In the genomic region with DNA sequence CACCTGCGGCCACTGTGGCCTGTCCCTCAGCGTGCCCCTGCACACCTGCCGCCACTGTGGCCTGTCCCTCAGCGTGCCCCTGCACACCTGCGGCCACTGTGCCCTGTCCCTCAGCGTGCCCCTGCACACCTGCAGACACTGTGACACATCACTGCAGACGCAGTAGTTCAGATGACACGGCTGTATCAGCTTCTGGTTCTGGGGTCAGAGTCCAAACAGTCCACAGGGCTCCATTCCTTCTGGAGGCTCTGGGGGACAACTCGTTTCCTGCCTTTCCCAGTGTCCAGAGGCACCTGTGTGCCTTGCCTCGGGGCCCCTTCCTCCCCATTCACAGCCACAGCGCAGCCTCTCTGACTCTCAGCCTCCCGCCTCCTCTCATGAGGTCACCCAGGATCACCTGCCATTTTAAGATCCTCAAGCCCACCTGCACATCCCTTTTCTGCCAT, we compare ENCODE assay signal across 15 cellular contexts. TPM values are rescaled to one million over a fixed set of nuclear protein-coding genes. Genes with fewer than 3 reads are reported as not detected.
DNase-seq lines count a peak whose midpoint lies in the region; ATAC-seq, FAIRE-seq and TF ChIP-seq lines count a peak whose summit lies in the region.
"Had no signal": no experiment of that assay in that cellular context is flagged by ENCODE, and none has a peak within 500 bp of the region (broad histone marks: within the 10 kb centered on the region; RNA-seq: fewer than 3 reads in every experiment).

No MANE protein-coding gene starts in this region.

- SMC1A ChIA-PET in GM12878 (lab: Charles Lee; ENCODE audit: uncharacterized antibody, unreplicated experiment), result interaction anchor here (1.7 kb wide), 1 partner anchor 16 kb away, joined by 4 read pairs; no protein-coding TSS in a partner anchor

- H3K36me3 Mint-ChIP-seq in activated naive CD4-positive, alpha-beta T cell treated with anti-CD3 and anti-CD28 coated beads, Interleukin-2, amount 50 U/mL, for 24 hours, result peaks cover 12% of the 10 kb centered on the region

- no peak overlapping the region for H2BK120ac ChIP-seq in mesendoderm (ENCODE audit: low read depth, low read length)

- H4K20me1 ChIP-seq in GM12878 (ENCODE audit: control insufficient read depth, insufficient read depth), result peaks cover 27% of the 10 kb centered on the region

- H3K27ac Mint-ChIP-seq in activated naive CD4-positive, alpha-beta T cell treated with anti-CD3 and anti-CD28 coated beads, Interleukin-2, amount 50 U/mL, for 24 hours, result peak overlapping the region; percentile 51

- ATAC-seq in GM12878 (no peak), upper lobe of right lung (no peak)
- ATAC-seq: heart left ventricle had no signal

- peaks cover 16% of the 10 kb centered on the region for H3K79me1 ChIP-seq in mesendoderm (ENCODE audit: low read length)

- H3K4me1 ChIP-seq in GM12878 (ENCODE audit: control insufficient read depth, insufficient read depth, low read length), result peaks cover 13% of the 10 kb centered on the region
- peaks cover 5% of the 10 kb centered on the region for H3K4me1 ChIP-seq in mesendoderm (ENCODE audit: control insufficient read depth, low read depth, low read length)
- H3K4me1 ChIP-seq in upper lobe of right lung, result peaks cover 62% of the 10 kb centered on the region

- no peak overlapping the region for H4K8ac ChIP-seq in mesendoderm (ENCODE audit: low read depth, low read length)

- H3K4me1 Mint-ChIP-seq in activated naive CD4-positive, alpha-beta T cell treated with anti-CD3 and anti-CD28 coated beads, Interleukin-2, amount 50 U/mL, for 24 hours, result peaks cover 53% of the 10 kb centered on the region

- H3K9ac ChIP-seq in GM12878 (ENCODE audit: control insufficient read depth, insufficient read depth, low read length) (no peak overlapping the region), mesendoderm (ENCODE audit: low read length) (no peak overlapping the region)

- no peaks in the 10 kb centered on the region for H3K9me3 Mint-ChIP-seq in activated naive CD4-positive, alpha-beta T cell treated with anti-CD3 and anti-CD28 coated beads, Interleukin-2, amount 50 U/mL, for 24 hours

- no peak for TF ChIP-seq EP300 in GM12878 (IDR thresholded peaks at IDR 0.05; ENCODE audit: borderline replicate concordance in 1 of 2, control insufficient read depth in 1 of 2, low read depth in 2 of 2, low read length in 2 of 2)

- no peak for FAIRE-seq in GM12878 (lab: Jason Lieb, UNC)

- TF ChIP-seq CTCF in GM12878 (IDR thresholded peaks at IDR 0.05 in 2 of 3, conservative IDR thresholded peaks at IDR 0.05 in 1 of 3; ENCODE audit: control insufficient read depth in 2 of 3, extremely low read depth in 1 of 3, insufficient read depth in 1 of 3, low read depth in 3 of 3, low read length in 3 of 3) (no peak), upper lobe of right lung (IDR thresholded peaks at IDR 0.05) (no peak)

- no peak overlapping the region for H2AFZ ChIP-seq in GM12878 (ENCODE audit: control insufficient read depth, low read depth, low read length)

- RAD21 ChIA-PET in GM12878 (lab: Charles Lee; ENCODE audit: unreplicated experiment), result interaction anchor here (1.3 kb wide), 1 partner anchor 20 kb away, joined by 4 read pairs; no protein-coding TSS in a partner anchor

- TF ChIP-seq RAD21 in GM12878 (IDR thresholded peaks at IDR 0.05; ENCODE audit: insufficient read depth, low read depth, low read length), result no peak

- peak overlapping the region; percentile 62 for H3K56ac ChIP-seq in mesendoderm (ENCODE audit: low read length)

- 93% methylated on average over 12 of the region's 12 CpGs for WGBS in GM12878 (ENCODE audit: insufficient coverage, insufficient replicate concordance, low lambda C conversion rate, missing lambda C conversion rate)
- no CpG with 5 or more reads among the region's 12 CpGs for WGBS in mesendoderm (ENCODE audit: extremely low coverage, insufficient coverage, low lambda C conversion rate)

- H3K27me3 Mint-ChIP-seq in activated naive CD4-positive, alpha-beta T cell treated with anti-CD3 and anti-CD28 coated beads, Interleukin-2, amount 50 U/mL, for 24 hours, result no peaks in the 10 kb centered on the region

- H2BK5ac ChIP-seq in mesendoderm (ENCODE audit: low read length), result no peak overlapping the region

- in situ Hi-C loops in GM12878 (cut with MboI), result no loop called here

- peak overlapping the region; percentile 68 for H3K4me3 Mint-ChIP-seq in activated naive CD4-positive, alpha-beta T cell treated with anti-CD3 and anti-CD28 coated beads, Interleukin-2, amount 50 U/mL, for 24 hours

- H3K9me3 ChIP-seq in GM12878 (replicated peaks; ENCODE audit: control insufficient read depth, insufficient read depth, low read length) (no peaks in the 10 kb centered on the region), upper lobe of right lung (no peaks in the 10 kb centered on the region)
- H3K9me3 ChIP-seq: heart left ventricle, spleen had no signal

- no TSS peak for BruUV-seq in GM12878 (replicated peaks; lab: Mats Ljungman, UMichigan)

- no peak overlapping the region for H3K18ac ChIP-seq in mesendoderm (ENCODE audit: low read length)

- H3K36me3 ChIP-seq in GM12878 (ENCODE audit: control insufficient read depth in 2 of 2, insufficient read depth in 2 of 2, low read length in 1 of 2) (peaks cover 15 to 42% of the 10 kb centered on the region in 2 experiments; a peak in 3 of 4 replicates), mesendoderm (ENCODE audit: control insufficient read depth, insufficient read depth, low read length) (peaks cover 14% of the 10 kb centered on the region), upper lobe of right lung (peaks cover 40% of the 10 kb centered on the region)

- H3K4me3 ChIP-seq in GM12878 (no peak overlapping the region), mesendoderm (ENCODE audit: low read length) (no peak overlapping the region), upper lobe of right lung (no peak overlapping the region)

- H3K23ac ChIP-seq in mesendoderm (ENCODE audit: low read length), result peak overlapping the region; percentile 37

- no peak overlapping the region for H2BK15ac ChIP-seq in mesendoderm (replicated peaks; ENCODE audit: low read depth)

- H3K27me3 ChIP-seq in GM12878 (replicated peaks in 1 of 2; ENCODE audit: control insufficient read depth in 2 of 2, insufficient read depth in 2 of 2, low read length in 1 of 2) (no peaks in the 10 kb centered on the region), mesendoderm (ENCODE audit: insufficient read depth, low read length, poor library complexity) (no peaks in the 10 kb centered on the region), upper lobe of right lung (no peaks in the 10 kb centered on the region)
- H3K27me3 ChIP-seq: heart left ventricle, spleen had no signal

- H3K79me2 ChIP-seq in GM12878 (ENCODE audit: control insufficient read depth, insufficient read depth, low read length), result peaks cover 60% of the 10 kb centered on the region
- peaks cover 66% of the 10 kb centered on the region for H3K79me2 ChIP-seq in mesendoderm (ENCODE audit: control insufficient read depth, insufficient read depth, low read length)

- H3K27ac ChIP-seq in GM12878 (ENCODE audit: control insufficient read depth, insufficient read depth) (no peak overlapping the region), mesendoderm (ENCODE audit: low read depth, low read length) (no peak overlapping the region), upper lobe of right lung (peak overlapping the region; percentile 68)

- H4K5ac ChIP-seq in mesendoderm (ENCODE audit: low read length), result no peak overlapping the region

- intact Hi-C loops in GM12878 (cut with micrococcal nuclease; ENCODE audit: unreplicated experiment) (no loop called here), upper lobe of right lung (cut with DNase I) (no loop called here)

- H3K4ac ChIP-seq in mesendoderm (ENCODE audit: low read depth, low read length), result no peak overlapping the region

- POLR2A ChIA-PET in GM12878 (lab: Charles Lee), result no interaction called here

- TF ChIP-seq POLR2A in GM12878 (IDR thresholded peaks at IDR 0.05; ENCODE audit: low read depth, low read length), result peak; percentile 53

- no peak for DNase-seq in activated naive CD4-positive, alpha-beta T cell treated with Interleukin-2 at 50 U/mL for 16 hours
- DNase-seq in GM12878 (ENCODE audit: low read depth, low spot score) (no peak), mesendoderm (no peak), upper lobe of right lung (no peak), iPS-NIHi7 (ENCODE audit: extremely low spot score) (no peak), COLO829 (ENCODE audit: low spot score) (no peak), foreskin melanocyte (no peak)
- DNase-seq: activated effector memory CD4-positive, alpha-beta T cell treated with anti-CD3 and anti-CD28 coated beads, Interleukin-2, amount 50 U/mL, for 16 hours; heart left ventricle; NCI-H1694 treated with DMSO at 0.1 percent for 48 hours; NCI-H526 treated with DMSO at 0.1 percent for 48 hours; spleen had no signal

- CTCF ChIA-PET in GM12878 (lab: Yijun Ruan, JAX), result interaction anchor here (1.0 kb wide), 1 partner anchor 30 kb away, joined by 3 read pairs; no protein-coding TSS in a partner anchor

- H2AK5ac ChIP-seq in mesendoderm (ENCODE audit: low read length), result no peak overlapping the region

- no peak overlapping the region for H3K4me2 ChIP-seq in GM12878 (ENCODE audit: control insufficient read depth, insufficient read depth)
- no peak overlapping the region for H3K4me2 ChIP-seq in mesendoderm (ENCODE audit: low read length)

RNA-seq across cellular contexts. Expression of a gene that starts 5.5 kb away (rescaled TPM):
- total RNA-seq in GM12878 (2013; cell fraction: nucleolus; rRNA removed), result 88.3 and 88.5 TPM in 2 replicates
- total RNA-seq in GM12878 (2014; rRNA removed), result 41.5 and 49.3 TPM in 2 replicates
- 12.3 and 15.6 TPM in 2 replicates for total RNA-seq in GM12878 (2014; rRNA removed; fragmentation: Illumina TruSeq; extraction: Trizol)
- 132 and 143 TPM in 2 replicates for total RNA-seq in GM12878 (2021)
- 49.8 TPM for polyA plus RNA-seq in GM12878 (2011; ENCODE audit: low read depth)
- 3.3 and 5.4 TPM in 2 replicates for polyA plus RNA-seq in GM12878 (2011; rRNA removed)
- 11.1 and 14.5 TPM in 2 replicates for polyA plus RNA-seq in GM12878 (2011; cell fraction: cytosol; rRNA removed)
- 89.6 and 126 TPM in 2 replicates for polyA plus RNA-seq in GM12878 (2011; cell fraction: nucleus; rRNA removed)
- polyA plus RNA-seq in GM12878 (2012), result 86.1 and 131 TPM in 2 replicates
- polyA plus RNA-seq in GM12878 (2014; fragmentation: Illumina TruSeq; extraction: Trizol), result 2.4 and 26.9 TPM in 2 replicates
- polyA plus RNA-seq in GM12878 (2014; fragmentation: Nextera tagmentation; extraction: Ambion mirVana), result under 1 TPM; 0.33 to 0.55 TPM
- 36.2 and 61.3 TPM in 2 replicates for polyA plus RNA-seq in GM12878 (2014; rRNA removed)
- 10 to 100 TPM; 34.4 to 39.7 TPM for polyA plus RNA-seq in GM12878 (2016; fragmentation: Nextera tagmentation; extraction: Ambion mirVana)
- polyA minus RNA-seq in GM12878 (2011; rRNA and poly(A)+ RNA removed), result 10.2 and 25.5 TPM in 2 replicates
- polyA minus RNA-seq in GM12878 (2011; cell fraction: cytosol; rRNA and poly(A)+ RNA removed), result 30.7 and 38.0 TPM in 2 replicates
- polyA minus RNA-seq in GM12878 (2011; cell fraction: nucleus; rRNA and poly(A)+ RNA removed), result 69.4 and 102 TPM in 2 replicates
- 109 TPM for polyA plus RNA-seq in mesendoderm (2013, experiment 1 of 2)
- polyA plus RNA-seq in mesendoderm (2013, experiment 2 of 2), result 111 TPM
- total RNA-seq in upper lobe of right lung, result 67.1 TPM

RNA-seq across cellular contexts. Expression of a gene that starts 6.0 kb away (rescaled TPM):
- total RNA-seq in GM12878 (2013; cell fraction: nucleolus; rRNA removed), result 30.4 and 31.3 TPM in 2 replicates
- total RNA-seq in GM12878 (2014; rRNA removed) (131 and 133 TPM in 2 replicates), GM12878 (2014; rRNA removed; fragmentation: Illumina TruSeq; extraction: Trizol) (42.8 and 49.7 TPM in 2 replicates), GM12878 (2021) (92.9 and 98.0 TPM in 2 replicates), upper lobe of right lung (54.6 TPM)
- polyA plus RNA-seq in GM12878 (2011; ENCODE audit: low read depth), result 24.5 TPM
- polyA plus RNA-seq in GM12878 (2011; rRNA removed) (27.7 and 52.0 TPM in 2 replicates), GM12878 (2014; fragmentation: Illumina TruSeq; extraction: Trizol) (13.8 and 32.4 TPM in 2 replicates), GM12878 (2014; fragmentation: Nextera tagmentation; extraction: Ambion mirVana) (1 to 10 TPM; 1.3 to 6.9 TPM), GM12878 (2014; rRNA removed) (133 and 158 TPM in 2 replicates), GM12878 (2016; fragmentation: Nextera tagmentation; extraction: Ambion mirVana) (100 to 1,000 TPM; 119 to 125 TPM)
- 90.9 and 142 TPM in 2 replicates for polyA plus RNA-seq in GM12878 (2011; cell fraction: cytosol; rRNA removed)
- 85.3 and 98.1 TPM in 2 replicates for polyA plus RNA-seq in GM12878 (2011; cell fraction: nucleus; rRNA removed)
- polyA plus RNA-seq in GM12878 (2012), result 53.2 and 83.0 TPM in 2 replicates
- polyA minus RNA-seq in GM12878 (2011; rRNA and poly(A)+ RNA removed), result 9.7 and 26.1 TPM in 2 replicates
- polyA minus RNA-seq in GM12878 (2011; cell fraction: cytosol; rRNA and poly(A)+ RNA removed), result 12.0 and 16.9 TPM in 2 replicates
- polyA minus RNA-seq in GM12878 (2011; cell fraction: nucleus; rRNA and poly(A)+ RNA removed), result 14.1 and 27.3 TPM in 2 replicates
- polyA plus RNA-seq in mesendoderm (2013, experiment 1 of 2), result 101 TPM
- 99.1 TPM for polyA plus RNA-seq in mesendoderm (2013, experiment 2 of 2)

RNA-seq across cellular contexts. Expression of a gene that starts 7.0 kb away (rescaled TPM):
- total RNA-seq in GM12878 (2013; cell fraction: nucleolus; rRNA removed), result 3.2 and 4.9 TPM in 2 replicates
- total RNA-seq in GM12878 (2014; rRNA removed), result 1.4 and 1.7 TPM in 2 replicates
- 0.18 TPM in 1 of 2 replicates, not detected in the other for total RNA-seq in GM12878 (2014; rRNA removed; fragmentation: Illumina TruSeq; extraction: Trizol)
- 2.1 and 3.5 TPM in 2 replicates for total RNA-seq in GM12878 (2021)
- polyA plus RNA-seq in GM12878 (2011; ENCODE audit: low read depth), result not detected
- polyA plus RNA-seq in GM12878 (2011; rRNA removed), result 0.20 and 0.22 TPM in 2 replicates
- polyA plus RNA-seq in GM12878 (2011; cell fraction: cytosol; rRNA removed), result 0.30 and 0.89 TPM in 2 replicates
- 15.5 and 28.6 TPM in 2 replicates for polyA plus RNA-seq in GM12878 (2011; cell fraction: nucleus; rRNA removed)
- 0.27 and 0.92 TPM in 2 replicates for polyA plus RNA-seq in GM12878 (2012)
- polyA plus RNA-seq in GM12878 (2014; fragmentation: Illumina TruSeq; extraction: Trizol), result not detected in 2 replicates
- not detected for polyA plus RNA-seq in GM12878 (2014; fragmentation: Nextera tagmentation; extraction: Ambion mirVana)
- 2.6 TPM in 2 replicates for polyA plus RNA-seq in GM12878 (2014; rRNA removed)
- polyA plus RNA-seq in GM12878 (2016; fragmentation: Nextera tagmentation; extraction: Ambion mirVana), result under 1 TPM in 1 of 2 experiments, not detected in 1; 0.17 TPM
- polyA minus RNA-seq in GM12878 (2011; rRNA and poly(A)+ RNA removed), result 0.31 TPM in 1 of 2 replicates, not detected in the other
- 1.2 TPM in 1 of 2 replicates, not detected in the other for polyA minus RNA-seq in GM12878 (2011; cell fraction: cytosol; rRNA and poly(A)+ RNA removed)
- 1.6 and 5.0 TPM in 2 replicates for polyA minus RNA-seq in GM12878 (2011; cell fraction: nucleus; rRNA and poly(A)+ RNA removed)
- 4.2 TPM for polyA plus RNA-seq in mesendoderm (2013, experiment 1 of 2)
- polyA plus RNA-seq in mesendoderm (2013, experiment 2 of 2), result 3.9 TPM
- total RNA-seq in upper lobe of right lung, result 6.1 TPM

RNA-seq across cellular contexts. Expression of a gene that starts 14.1 kb away (rescaled TPM):
- total RNA-seq in GM12878 (2013; cell fraction: nucleolus; rRNA removed), result not detected in 2 replicates
- total RNA-seq in GM12878 (2014; rRNA removed) (not detected in 2 replicates), GM12878 (2014; rRNA removed; fragmentation: Illumina TruSeq; extraction: Trizol) (not detected in 2 replicates), GM12878 (2021) (0.41 and 0.43 TPM in 2 replicates), upper lobe of right lung (1.1 TPM)
- polyA plus RNA-seq in GM12878 (2011; ENCODE audit: low read depth), result not detected
- polyA plus RNA-seq in GM12878 (2011; rRNA removed) (not detected in 2 replicates), GM12878 (2014; fragmentation: Illumina TruSeq; extraction: Trizol) (not detected in 2 replicates), GM12878 (2014; fragmentation: Nextera tagmentation; extraction: Ambion mirVana) (not detected), GM12878 (2014; rRNA removed) (0.14 TPM in 1 of 2 replicates, not detected in the other), GM12878 (2016; fragmentation: Nextera tagmentation; extraction: Ambion mirVana) (under 1 TPM; 0.49 to 0.91 TPM)
- polyA plus RNA-seq in GM12878 (2011; cell fraction: cytosol; rRNA removed), result 0.10 TPM in 1 of 2 replicates, not detected in the other
- polyA plus RNA-seq in GM12878 (2011; cell fraction: nucleus; rRNA removed), result 0.13 TPM in 1 of 2 replicates, not detected in the other
- polyA plus RNA-seq in GM12878 (2012), result 0.90 and 2.8 TPM in 2 replicates
- 0.72 TPM in 1 of 2 replicates, not detected in the other for polyA minus RNA-seq in GM12878 (2011; rRNA and poly(A)+ RNA removed)
- not detected in 2 replicates for polyA minus RNA-seq in GM12878 (2011; cell fraction: cytosol; rRNA and poly(A)+ RNA removed)
- polyA minus RNA-seq in GM12878 (2011; cell fraction: nucleus; rRNA and poly(A)+ RNA removed), result not detected in 2 replicates
- polyA plus RNA-seq in mesendoderm (2013, experiment 1 of 2), result 0.44 TPM
- 0.57 TPM for polyA plus RNA-seq in mesendoderm (2013, experiment 2 of 2)
- total RNA-seq: T-helper 1 cell treated with Interleukin-12 subunit alpha and Interleukin-12 subunit beta and Interleukin-4 antibody, amounts not matched to agents 30 ng/mL and 1 ng/mL, for 36 hours; temporal lobe had no signal

RNA-seq across cellular contexts. Expression of a gene that starts 39.9 kb away (rescaled TPM):
- not detected in 2 replicates for total RNA-seq in GM12878 (2013; cell fraction: nucleolus; rRNA removed)
- total RNA-seq in GM12878 (2014; rRNA removed) (not detected in 2 replicates), GM12878 (2014; rRNA removed; fragmentation: Illumina TruSeq; extraction: Trizol) (not detected in 2 replicates), GM12878 (2021) (0.10 and 0.13 TPM in 2 replicates), upper lobe of right lung (4.5 TPM)
- polyA plus RNA-seq in GM12878 (2011; ENCODE audit: low read depth), result 0.09 TPM
- polyA plus RNA-seq in GM12878 (2011; rRNA removed) (0.03 TPM in 1 of 2 replicates, not detected in the other), GM12878 (2014; fragmentation: Illumina TruSeq; extraction: Trizol) (not detected in 2 replicates), GM12878 (2014; fragmentation: Nextera tagmentation; extraction: Ambion mirVana) (not detected), GM12878 (2014; rRNA removed) (not detected in 2 replicates), GM12878 (2016; fragmentation: Nextera tagmentation; extraction: Ambion mirVana) (under 1 TPM in 1 of 2 experiments, not detected in 1; 0.05 TPM)
- polyA plus RNA-seq in GM12878 (2011; cell fraction: cytosol; rRNA removed), result not detected in 2 replicates
- 0.06 and 0.19 TPM in 2 replicates for polyA plus RNA-seq in GM12878 (2011; cell fraction: nucleus; rRNA removed)
- polyA plus RNA-seq in GM12878 (2012), result 0.25 and 1.1 TPM in 2 replicates
- 0.05 TPM in 1 of 2 replicates, not detected in the other for polyA minus RNA-seq in GM12878 (2011; rRNA and poly(A)+ RNA removed)
- 0.52 TPM in 1 of 2 replicates, not detected in the other for polyA minus RNA-seq in GM12878 (2011; cell fraction: cytosol; rRNA and poly(A)+ RNA removed)
- 0.12 and 0.19 TPM in 2 replicates for polyA minus RNA-seq in GM12878 (2011; cell fraction: nucleus; rRNA and poly(A)+ RNA removed)
- polyA plus RNA-seq in mesendoderm (2013, experiment 1 of 2), result 0.01 TPM
- polyA plus RNA-seq in mesendoderm (2013, experiment 2 of 2), result 0.01 TPM
